In genomic region chrX:130393451-130394074, GRCh38 we compare ENCODE assay signal across 8 cellular contexts. TPM values are rescaled to one million over a fixed set of nuclear protein-coding genes. Genes with fewer than 3 reads are reported as not detected.
DNase-seq lines count a peak whose midpoint lies in the region; ATAC-seq and TF ChIP-seq lines count a peak whose summit lies in the region.

No MANE protein-coding gene starts in this region.

- H3K27ac ChIP-seq in breast epithelium, result no peak overlapping the region

- no peak for ATAC-seq in GM19455 (IDR thresholded peaks at IDR 0.05; ENCODE audit: unreplicated experiment)

- intact Hi-C loops in breast epithelium (cut with DNase I; ENCODE audit: low total_unique reads), result loop anchor here (1.0 kb wide), 1 partner anchor 12 kb away; no protein-coding TSS in a partner anchor

- H3K4me1 ChIP-seq in breast epithelium, result no peaks in the 10 kb centered on the region

- H3K27me3 ChIP-seq in breast epithelium, result peaks cover 0 to 53% of the 10 kb centered on the region in 2 donors

- TF ChIP-seq POLR2A in breast epithelium (IDR thresholded peaks at IDR 0.05), result no peak

- DNase-seq in AG08396 (ENCODE audit: low spot score) (peak; percentile 73), GM13976 (ENCODE audit: low spot score) (no peak), NCI-H345 (lab: John Stamatoyannopoulos, UW) (peak; percentile 49), breast epithelium (ENCODE audit: low spot score in 2 of 2) (peak in 1 of 2 donors; percentile 52), kidney glomerular epithelial cell (lab: John Stamatoyannopoulos, UW) (peak; percentile 16), T-helper 2 cell (no peak)
- DNase-seq in NK-92 treated with Interleukin-12 subunit alpha and Interleukin-12 subunit beta, amount 100 ng/mL, for 24 hours (lab: John Stamatoyannopoulos, UW), result no peak

- in situ Hi-C loops in GM13976 (cut with MboI; ENCODE audit: low sequenced_read_pairs, unreplicated experiment), result loop anchor here (10.0 kb wide), 1 partner anchor 521 kb away; no protein-coding TSS in a partner anchor

- TF ChIP-seq CTCF in GM13976 (IDR thresholded peaks at IDR 0.05; ENCODE audit: borderline replicate concordance, control extremely low read depth, extremely low read depth, insufficient read depth, missing control alignments) (peak; percentile 31), breast epithelium (IDR thresholded peaks at IDR 0.05) (peak in 2 of 3 donors; percentile 24 to 25)

- H3K9me3 ChIP-seq in breast epithelium, result no peaks in the 10 kb centered on the region

- H3K4me3 ChIP-seq in breast epithelium, result no peak overlapping the region

- H3K36me3 ChIP-seq in breast epithelium, result no peaks in the 10 kb centered on the region

RNA-seq across cellular contexts. Expression of gene GPR119, which starts 8.1 kb away (rescaled TPM):
- not detected for total RNA-seq in breast epithelium

RNA-seq across cellular contexts. Expression of gene RBMX2, which starts 8.2 kb away (rescaled TPM):
- 10 to 100 TPM; 14.7 to 17.9 (median 16.2) TPM for total RNA-seq in breast epithelium

RNA-seq across cellular contexts. Expression of gene SLC25A14, which starts 53.8 kb away (rescaled TPM):
- 10 to 100 TPM in 2 of 3 donors, 1 to 10 TPM in 1; 8.2 to 18.4 (median 16.1) TPM for total RNA-seq in breast epithelium

Comparison
In these comparisons a context has a peak if more than half of its experiments do, and no peak if none do; other contexts are left out.
1. DNase-seq: peak in AG08396 (single experiment), NCI-H345 (single experiment) and kidney glomerular epithelial cell (single experiment); none in GM13976 (single experiment), T-helper 2 cell (0 of 5) and NK-92 treated with Interleukin-12 subunit alpha and Interleukin-12 subunit beta, amount 100 ng/mL, for 24 hours (single experiment).